Comparison of ENCODE assay signal across 12 cellular contexts in genomic region chr16:24856871-24857270, GRCh38. TPM values are rescaled to one million over a fixed set of nuclear protein-coding genes. Genes with fewer than 3 reads are reported as not detected.
"Had no signal": no experiment of that assay in that cellular context is flagged by ENCODE, and none has a peak within 500 bp of the region (broad histone marks: within the 10 kb centered on the region; RNA-seq: fewer than 3 reads in every experiment).

No MANE protein-coding gene starts in this region.

RNA-seq across cellular contexts. Expression of gene SLC5A11, which starts 11.1 kb away (rescaled TPM):
- total RNA-seq: activated naive CD4-positive, alpha-beta T cell treated with anti-CD3 and anti-CD28 coated beads for 36 hours; activated naive CD4-positive, alpha-beta T cell treated with anti-CD3 and anti-CD28 coated beads, Interleukin-2, amount 50 U/mL, for 72 hours; activated T-helper 17 cell treated with anti-CD3 and anti-CD28 coated beads, Interleukin-2, amount 50 U/mL, for 72 hours; activated T-helper 2 cell treated with anti-CD3 and anti-CD28 coated beads, Interferon-gamma antibody, Interleukin-2, Interleukin-4, amounts not matched to agents 10 μg/mL and 5 μg/mL and 100 μg/mL, durations not matched to agents 14 hours and 24 hours and 36 hours; aorta; ascending aorta; astrocyte; body of pancreas; bronchial epithelial cell; cardiac muscle cell; cardiac septum; cerebellum had no signal
- polyA plus RNA-seq: cardiac muscle cell had no signal
